ENCODE assay signal across 8 cellular contexts in genomic region chr17:62470666-62471379, GRCh38. TPM values are rescaled to one million over a fixed set of nuclear protein-coding genes. Genes with fewer than 3 reads are reported as not detected.
A peak's percentile ranks its signal among the peaks of the same experiment; 100 is the strongest.
DNase-seq lines count a peak whose midpoint lies in the region; FAIRE-seq and TF ChIP-seq lines count a peak whose summit lies in the region.
"Not testable (repeated sequence)": the region's sequence is repeated elsewhere in the genome, so short reads cannot be mapped to it uniquely, and the experiment has no call there.

No MANE protein-coding gene starts in this region.

- H3K27ac Mint-ChIP-seq in T-helper 2 cell treated with Interferon-gamma antibody and Interleukin-4, amounts not matched to agents 5 μg/mL and 100 μg/mL, for 36 hours = not testable (repeated sequence)

- not testable (repeated sequence) for H2BK5ac ChIP-seq in mesenchymal stem cell (ENCODE audit: low read depth, low read length, poor library complexity, severe bottlenecking)

- H3K9ac ChIP-seq in mesenchymal stem cell (ENCODE audit: low read length) = not testable (repeated sequence)

- not testable (repeated sequence) for H2AK5ac ChIP-seq in mesenchymal stem cell (ENCODE audit: low read length, severe bottlenecking)

- not testable (repeated sequence) for H3K18ac ChIP-seq in mesenchymal stem cell (ENCODE audit: low read depth in 1 of 2, low read length in 2 of 2)

- H3K27ac ChIP-seq in mesenchymal stem cell (ENCODE audit: low read length, poor library complexity, severe bottlenecking) = not testable (repeated sequence)

- not testable (repeated sequence) for H3K4me1 ChIP-seq in mesenchymal stem cell (ENCODE audit: control insufficient read depth, insufficient read depth, low read depth, low read length)

- H4K91ac ChIP-seq in mesenchymal stem cell (ENCODE audit: low read length) = not testable (repeated sequence)

- H2BK120ac ChIP-seq in mesenchymal stem cell (ENCODE audit: low read depth, low read length) = not testable (repeated sequence)

- TF ChIP-seq CTCF in AG10803 (conservative IDR thresholded peaks at IDR 0.05; ENCODE audit: low read length) = not testable (repeated sequence)

- not testable (repeated sequence) for H2AFZ ChIP-seq in mesenchymal stem cell (ENCODE audit: low read depth, low read length)

- peak; percentile 41 for DNase-seq in AG10803 (ENCODE audit: low read depth)
- DNase-seq in HTR-8/SVneo (ENCODE audit: insufficient read length, low spot score) = peak; percentile 61
- DNase-seq in NCI-H345 treated with DMSO at 0.1 percent for 48 hours (lab: John Stamatoyannopoulos, UW; ENCODE audit: unreplicated experiment) = peak; percentile 62
- peak; percentile 12 for DNase-seq in T-helper 2 cell treated with Interferon-gamma antibody and Interleukin-4, amounts not matched to agents 5 μg/mL and 100 μg/mL, for 36 hours (ENCODE audit: low spot score)
- peak; percentile 42 for DNase-seq in activated gamma-delta T cell treated with anti-CD3 and anti-CD28 coated beads, Interleukin-2, amount 50 U/mL, for 16 hours (ENCODE audit: low read depth)
- peak; percentile 71 to 72 for DNase-seq in erythroblast (lab: John Stamatoyannopoulos, UW)
- peak; percentile 77 for DNase-seq in mesenchymal stem cell
- peak; percentile 30 to 56 (median 47) for DNase-seq in stimulated activated CD4-positive, alpha-beta T cell treated with anti-CD3 and anti-CD28 coated beads, TNF-alpha, amount 100 ng/mL, for 1 hour (ENCODE audit: low read depth in 3 of 3, low spot score in 1 of 3)

- H3K9me3 Mint-ChIP-seq in T-helper 2 cell treated with Interferon-gamma antibody and Interleukin-4, amounts not matched to agents 5 μg/mL and 100 μg/mL, for 36 hours = not testable (repeated sequence)

- peak; percentile 64 for FAIRE-seq in HTR-8/SVneo (lab: Jason Lieb, UNC)

- 47% methylated on average over 5 of the region's 8 CpGs for WGBS in mesenchymal stem cell

- H3K9me3 ChIP-seq in mesenchymal stem cell (ENCODE audit: control insufficient read depth, low read length) = not testable (repeated sequence)

- not testable (repeated sequence) for H3K14ac ChIP-seq in mesenchymal stem cell (ENCODE audit: low read length in 2 of 2)

- not testable (repeated sequence) for H3K4me3 Mint-ChIP-seq in T-helper 2 cell treated with Interferon-gamma antibody and Interleukin-4, amounts not matched to agents 5 μg/mL and 100 μg/mL, for 36 hours

- H3K4me2 ChIP-seq in mesenchymal stem cell (ENCODE audit: low read length, poor library complexity, severe bottlenecking) = not testable (repeated sequence)

- not testable (repeated sequence) for TF ChIP-seq POLR2A in erythroblast (IDR thresholded peaks at IDR 0.05; ENCODE audit: low read length)

- not testable (repeated sequence) for H3K23ac ChIP-seq in mesenchymal stem cell (ENCODE audit: low read length in 2 of 2)

- H3K27me3 ChIP-seq in mesenchymal stem cell (ENCODE audit: control insufficient read depth in 1 of 2, insufficient read depth in 1 of 2, low read length in 2 of 2) = not testable (repeated sequence)

- H3K27me3 Mint-ChIP-seq in T-helper 2 cell treated with Interferon-gamma antibody and Interleukin-4, amounts not matched to agents 5 μg/mL and 100 μg/mL, for 36 hours (ENCODE audit: low read depth) = not testable (repeated sequence)

- H2BK12ac ChIP-seq in mesenchymal stem cell (ENCODE audit: low read length in 2 of 2) = not testable (repeated sequence)

- not testable (repeated sequence) for H4K8ac ChIP-seq in mesenchymal stem cell (ENCODE audit: low read length)

- not testable (repeated sequence) for H3K36me3 ChIP-seq in mesenchymal stem cell (ENCODE audit: control insufficient read depth in 1 of 2, insufficient read depth in 2 of 2, low read depth in 1 of 2, low read length in 2 of 2)

- not testable (repeated sequence) for H3K79me1 ChIP-seq in mesenchymal stem cell (replicated peaks; ENCODE audit: low read length, poor library complexity, severe bottlenecking)

- H3K36me3 Mint-ChIP-seq in T-helper 2 cell treated with Interferon-gamma antibody and Interleukin-4, amounts not matched to agents 5 μg/mL and 100 μg/mL, for 36 hours (ENCODE audit: low read depth) = not testable (repeated sequence)

- not testable (repeated sequence) for H3K4me1 Mint-ChIP-seq in T-helper 2 cell treated with Interferon-gamma antibody and Interleukin-4, amounts not matched to agents 5 μg/mL and 100 μg/mL, for 36 hours (ENCODE audit: low read depth)

- H2BK15ac ChIP-seq in mesenchymal stem cell (ENCODE audit: low read depth, poor library complexity, severe bottlenecking) = not testable (repeated sequence)

- not testable (repeated sequence) for H3K4me3 ChIP-seq in AG10803 (ENCODE audit: low read length); mesenchymal stem cell (ENCODE audit: insufficient read depth in 1 of 2, low read depth in 1 of 2, low read length in 2 of 2)

- H3K4ac ChIP-seq in mesenchymal stem cell (ENCODE audit: low read depth in 1 of 2, low read length in 2 of 2) = not testable (repeated sequence)

RNA-seq across cellular contexts. Expression of gene TLK2, which starts 7.8 kb away (rescaled TPM):
- polyA plus RNA-seq in mesenchymal stem cell (2013, experiment 1 of 2) = 28.2 TPM
- 26.3 TPM for polyA plus RNA-seq in mesenchymal stem cell (2013, experiment 2 of 2)

RNA-seq across cellular contexts. Expression of gene METTL2A, which starts 47.1 kb away (rescaled TPM):
- polyA plus RNA-seq in mesenchymal stem cell (2013, experiment 1 of 2) = 12.4 TPM
- 13.1 TPM for polyA plus RNA-seq in mesenchymal stem cell (2013, experiment 2 of 2)

Comparison
In these comparisons a context has a peak if more than half of its experiments do, and no peak if none do; other contexts are left out.
1. DNase-seq: peak in every context shown above with its lines; median percentile 77 in mesenchymal stem cell; 72 in erythroblast; 62 in NCI-H345 treated with DMSO at 0.1 percent for 48 hours; 61 in HTR-8/SVneo; 47 in stimulated activated CD4-positive, alpha-beta T cell treated with anti-CD3 and anti-CD28 coated beads, TNF-alpha, amount 100 ng/mL, for 1 hour; 42 in activated gamma-delta T cell treated with anti-CD3 and anti-CD28 coated beads, Interleukin-2, amount 50 U/mL, for 16 hours; 41 in AG10803; 12 in T-helper 2 cell treated with Interferon-gamma antibody and Interleukin-4, amounts not matched to agents 5 μg/mL and 100 μg/mL, for 36 hours.